Comparison of ENCODE assay signal across 19 cellular contexts in genomic region chr13:103663996-103664395, GRCh38.
DNase-seq lines count a peak whose midpoint lies in the region; ATAC-seq, FAIRE-seq and TF ChIP-seq lines count a peak whose summit lies in the region.
"Had no signal": no experiment of that assay in that cellular context is flagged by ENCODE, and none has a peak within 500 bp of the region (broad histone marks: within the 10 kb centered on the region; RNA-seq: fewer than 3 reads in every experiment).

No MANE protein-coding gene starts in this region.

- WGBS in right lobe of liver (ENCODE audit: insufficient coverage, low coverage, low lambda C conversion rate, missing lambda C conversion rate), result 11% methylated on average over 3 of the region's 4 CpGs

- in situ Hi-C loops in G401 (cut with HindIII; ENCODE audit: low sequenced_read_pairs), result no loop called here

- no peaks in the 10 kb centered on the region for H3K36me3 ChIP-seq in bronchial epithelial cell (ENCODE audit: control insufficient read depth, insufficient read depth, low read length)
- H3K36me3 ChIP-seq in right lobe of liver, result no peaks in the 10 kb centered on the region
- H3K36me3 ChIP-seq: SJSA1 had no signal

- intact Hi-C loops in right lobe of liver (cut with DNase I), result no loop called here

- no peak for TF ChIP-seq POLR2A in right lobe of liver (IDR thresholded peaks at IDR 0.05)

- TF ChIP-seq CTCF in bronchial epithelial cell (IDR thresholded peaks at IDR 0.05; ENCODE audit: insufficient read depth, low read length, severe bottlenecking) (no peak), right lobe of liver (IDR thresholded peaks at IDR 0.05) (no peak)

- H3K27ac ChIP-seq in right lobe of liver, result no peak overlapping the region
- H3K27ac ChIP-seq: HL-60, SJSA1 had no signal

- no peaks in the 10 kb centered on the region for H3K9me3 ChIP-seq in right lobe of liver
- H3K9me3 ChIP-seq: SJSA1 had no signal

- no peaks in the 10 kb centered on the region for H3K4me1 ChIP-seq in right lobe of liver
- H3K4me1 ChIP-seq: SJSA1 had no signal

- DNase-seq in G401 (ENCODE audit: low spot score) (peak; percentile 68), RPMI8226 (peak; percentile 7), bronchial epithelial cell (ENCODE audit: low read depth) (peak; percentile 57), right lobe of liver (peak; percentile 50 to 73 (median 69)), H4 (ENCODE audit: low spot score) (no peak), NCI-H748 treated with DMSO at 0.1 percent for 48 hours (lab: John Stamatoyannopoulos, UW) (no peak)
- DNase-seq in stimulated activated CD4-positive, alpha-beta T cell treated with anti-CD3 and anti-CD28 coated beads, Interleukin-4, amount 100 ng/mL, for 4 hours, result no peak
- DNase-seq: COR-L47, DMS153, NCI-H1436, NCI-H2029, NCI-H524 treated with DMSO at 0.1 percent for 48 hours, OCI-M1, SW 1271 had no signal

- ATAC-seq in right lobe of liver (peak; percentile 91 to 97 (median 95)), GM21526 (IDR thresholded peaks at IDR 0.05; ENCODE audit: low FRiP score, unreplicated experiment) (no peak)
- ATAC-seq: GM23338 had no signal

- H3K4me3 ChIP-seq in bronchial epithelial cell (ENCODE audit: low read depth, low read length) (no peak overlapping the region), right lobe of liver (no peak overlapping the region)
- H3K4me3 ChIP-seq: GM23338, SJSA1 had no signal

- no peak for FAIRE-seq in bronchial epithelial cell (lab: Jason Lieb, UNC)
- FAIRE-seq: HTR-8/SVneo had no signal

- H3K27me3 ChIP-seq in bronchial epithelial cell (ENCODE audit: control insufficient read depth, insufficient read depth, low read length) (no peaks in the 10 kb centered on the region), right lobe of liver (no peaks in the 10 kb centered on the region)

Comparison
In these comparisons a context has a peak if more than half of its experiments do, and no peak if none do; other contexts are left out.
1. DNase-seq: peak in G401 (single experiment), RPMI8226 (single experiment), bronchial epithelial cell (single experiment) and right lobe of liver (3 of 3); none in H4 (single experiment), stimulated activated CD4-positive, alpha-beta T cell treated with anti-CD3 and anti-CD28 coated beads, Interleukin-4, amount 100 ng/mL, for 4 hours (0 of 2) and NCI-H748 treated with DMSO at 0.1 percent for 48 hours (single experiment).